Comparison of ENCODE assay signal across 1 cellular context in genomic region chr10:21533577-21534475, GRCh38.
A peak's percentile ranks its signal among the peaks of the same experiment; 100 is the strongest.
TF ChIP-seq lines count a peak whose summit lies in the region.

Gene MLLT10 (plus strand): TSS chr10:21534232. CDS start chr10:21534645, 413 bp downstream.

TF ChIP-seq in HepG2, 621 proteins besides CTCF, POLR2A, EP300 and RAD21 (continued from another document and continues in another):
- TF ChIP-seq ZNF589 (CRISPR knock-in tag; conservative IDR thresholded peaks at IDR 0.05) (0 out of 2 replicates have a peak, but pooled peaks have one; percentile 37), ZNF256 (CRISPR knock-in tag; conservative IDR thresholded peaks at IDR 0.05) (peak; percentile 81), POLR2AphosphoS2 (IDR thresholded peaks at IDR 0.05; ENCODE audit: low read depth, low read length) (0 out of 2 replicates have a peak, but pooled peaks have one; percentile 47), ZMYM4 (CRISPR knock-in tag; IDR thresholded peaks at IDR 0.05) (peak; percentile 66), HOXA5 (CRISPR knock-in tag; IDR thresholded peaks at IDR 0.05) (peak; percentile 66), ZBTB38 (CRISPR knock-in tag; IDR thresholded peaks at IDR 0.05) (peak; percentile 82; the same call in 1 of the 2 replicates), HDAC2 (CRISPR knock-in tag; IDR thresholded peaks at IDR 0.05) (peak; percentile 64; the same call in 1 of the 2 replicates), ZNF337 (CRISPR knock-in tag; IDR thresholded peaks at IDR 0.05; ENCODE audit: borderline replicate concordance, low read depth) (0 out of 2 replicates have a peak, but pooled peaks have one; percentile 13), ZFP41 (CRISPR knock-in tag; IDR thresholded peaks at IDR 0.05; ENCODE audit: borderline replicate concordance) (no peak), ZNF496 (CRISPR knock-in tag; IDR thresholded peaks at IDR 0.05; ENCODE audit: insufficient replicate concordance) (no peak), FOXA1 (IDR thresholded peaks at IDR 0.05) (no peak), FOXA1 (CRISPR knock-in tag; IDR thresholded peaks at IDR 0.05) (peak; percentile 40; the same call in 1 of the 2 replicates), ZNF260 (CRISPR knock-in tag; IDR thresholded peaks at IDR 0.05; ENCODE audit: borderline replicate concordance, low read depth) (no peak), GATA4 (IDR thresholded peaks at IDR 0.05; ENCODE audit: borderline replicate concordance, low read depth) (peak; percentile 71; the same call in 1 of the 2 replicates), YEATS4 (CRISPR knock-in tag; IDR thresholded peaks at IDR 0.05; ENCODE audit: borderline replicate concordance) (peak; percentile 94), BCL3 (CRISPR knock-in tag; IDR thresholded peaks at IDR 0.05) (peak; percentile 92), MTF2 (CRISPR knock-in tag; IDR thresholded peaks at IDR 0.05; ENCODE audit: borderline replicate concordance) (no peak), ZNF724P (CRISPR knock-in tag; IDR thresholded peaks at IDR 0.05; ENCODE audit: borderline replicate concordance) (no peak), ZNF713 (CRISPR knock-in tag; IDR thresholded peaks at IDR 0.05) (0 out of 2 replicates have a peak, but pooled peaks have one; percentile 31), SMAD9 (CRISPR knock-in tag; IDR thresholded peaks at IDR 0.05) (no peak), WIZ (CRISPR knock-in tag; IDR thresholded peaks at IDR 0.05) (peak; percentile 43; the same call in 1 of the 2 replicates), HOXA9 (CRISPR knock-in tag; IDR thresholded peaks at IDR 0.05; ENCODE audit: borderline replicate concordance) (no peak), ZNF577 (CRISPR knock-in tag; IDR thresholded peaks at IDR 0.05; ENCODE audit: borderline replicate concordance, low read depth) (no peak), U2AF1 (optimal IDR thresholded peaks at IDR 0.05; ENCODE audit: low read depth, low read length) (peak; percentile 55), FOSL1 (CRISPR knock-in tag; IDR thresholded peaks at IDR 0.05; ENCODE audit: borderline replicate concordance) (no peak), POGK (CRISPR knock-in tag; conservative IDR thresholded peaks at IDR 0.05) (peak; percentile 17; the same call in 1 of the 2 replicates), FOXM1 (CRISPR knock-in tag; IDR thresholded peaks at IDR 0.05) (no peak), ARID4A (CRISPR knock-in tag; IDR thresholded peaks at IDR 0.05; ENCODE audit: borderline replicate concordance) (peak; percentile 77), MAFF (IDR thresholded peaks at IDR 0.05; ENCODE audit: low read depth, low read length) (no peak), MXD3 (CRISPR knock-in tag; IDR thresholded peaks at IDR 0.05) (peak; percentile 86), MYNN (CRISPR knock-in tag; IDR thresholded peaks at IDR 0.05; ENCODE audit: low read depth) (no peak), ZC3H13 (CRISPR knock-in tag; IDR thresholded peaks at IDR 0.05) (peak; percentile 74), DNMT3B (CRISPR knock-in tag; conservative IDR thresholded peaks at IDR 0.05) (0 out of 2 replicates have a peak, but pooled peaks have one; percentile 51), SNAPC5 (CRISPR knock-in tag; IDR thresholded peaks at IDR 0.05; ENCODE audit: borderline replicate concordance) (no peak), ZNF790 (CRISPR knock-in tag; IDR thresholded peaks at IDR 0.05; ENCODE audit: borderline replicate concordance) (peak; percentile 42; the same call in 1 of the 2 replicates), SP140L (CRISPR knock-in tag; IDR thresholded peaks at IDR 0.05; ENCODE audit: borderline replicate concordance) (no peak), ZNF883 (CRISPR knock-in tag; IDR thresholded peaks at IDR 0.05; ENCODE audit: not compliant biosample characterization) (peak; percentile 89), THYN1 (CRISPR knock-in tag; IDR thresholded peaks at IDR 0.05; ENCODE audit: borderline replicate concordance, low read depth) (no peak), BRCA1 (CRISPR knock-in tag; IDR thresholded peaks at IDR 0.05) (no peak), PRPF4 (IDR thresholded peaks at IDR 0.05; ENCODE audit: low read depth, low read length, poor library complexity, severe bottlenecking) (no peak), ZNF33B (CRISPR knock-in tag; IDR thresholded peaks at IDR 0.05) (no peak; the same call in 1 of the 2 replicates), LBX2 (CRISPR knock-in tag; IDR thresholded peaks at IDR 0.05; ENCODE audit: borderline replicate concordance) (no peak), MIXL1 (CRISPR knock-in tag; IDR thresholded peaks at IDR 0.05) (no peak; the same call in 1 of the 2 replicates), ZNF709 (CRISPR knock-in tag; IDR thresholded peaks at IDR 0.05) (peak; percentile 96), ZMYM3 (CRISPR knock-in tag; IDR thresholded peaks at IDR 0.05) (peak; percentile 36; the same call in 1 of the 2 replicates), TRIM22 (IDR thresholded peaks at IDR 0.05) (no peak)
- TF ChIP-seq, protein P1, sequence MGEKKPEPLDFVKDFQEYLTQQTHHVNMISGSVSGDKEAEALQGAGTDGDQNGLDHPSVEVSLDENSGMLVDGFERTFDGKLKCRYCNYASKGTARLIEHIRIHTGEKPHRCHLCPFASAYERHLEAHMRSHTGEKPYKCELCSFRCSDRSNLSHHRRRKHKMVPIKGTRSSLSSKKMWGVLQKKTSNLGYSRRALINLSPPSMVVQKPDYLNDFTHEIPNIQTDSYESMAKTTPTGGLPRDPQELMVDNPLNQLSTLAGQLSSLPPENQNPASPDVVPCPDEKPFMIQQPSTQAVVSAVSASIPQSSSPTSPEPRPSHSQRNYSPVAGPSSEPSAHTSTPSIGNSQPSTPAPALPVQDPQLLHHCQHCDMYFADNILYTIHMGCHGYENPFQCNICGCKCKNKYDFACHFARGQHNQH (CRISPR knock-in tag; IDR thresholded peaks at IDR 0.05), result peak; percentile 78
- TF ChIP-seq, protein P2, sequence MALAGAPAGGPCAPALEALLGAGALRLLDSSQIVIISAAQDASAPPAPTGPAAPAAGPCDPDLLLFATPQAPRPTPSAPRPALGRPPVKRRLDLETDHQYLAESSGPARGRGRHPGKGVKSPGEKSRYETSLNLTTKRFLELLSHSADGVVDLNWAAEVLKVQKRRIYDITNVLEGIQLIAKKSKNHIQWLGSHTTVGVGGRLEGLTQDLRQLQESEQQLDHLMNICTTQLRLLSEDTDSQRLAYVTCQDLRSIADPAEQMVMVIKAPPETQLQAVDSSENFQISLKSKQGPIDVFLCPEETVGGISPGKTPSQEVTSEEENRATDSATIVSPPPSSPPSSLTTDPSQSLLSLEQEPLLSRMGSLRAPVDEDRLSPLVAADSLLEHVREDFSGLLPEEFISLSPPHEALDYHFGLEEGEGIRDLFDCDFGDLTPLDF (CRISPR knock-in tag; IDR thresholded peaks at IDR 0.05), result peak; percentile 87; the same call in 1 of the 2 replicates
- TF ChIP-seq, protein P3, sequence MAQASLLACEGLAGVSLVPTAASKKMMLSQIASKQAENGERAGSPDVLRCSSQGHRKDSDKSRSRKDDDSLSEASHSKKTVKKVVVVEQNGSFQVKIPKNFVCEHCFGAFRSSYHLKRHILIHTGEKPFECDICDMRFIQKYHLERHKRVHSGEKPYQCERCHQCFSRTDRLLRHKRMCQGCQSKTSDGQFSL (CRISPR knock-in tag; IDR thresholded peaks at IDR 0.05), result peak; percentile 90; the same call in 1 of the 2 replicates
- TF ChIP-seq, protein P4, sequence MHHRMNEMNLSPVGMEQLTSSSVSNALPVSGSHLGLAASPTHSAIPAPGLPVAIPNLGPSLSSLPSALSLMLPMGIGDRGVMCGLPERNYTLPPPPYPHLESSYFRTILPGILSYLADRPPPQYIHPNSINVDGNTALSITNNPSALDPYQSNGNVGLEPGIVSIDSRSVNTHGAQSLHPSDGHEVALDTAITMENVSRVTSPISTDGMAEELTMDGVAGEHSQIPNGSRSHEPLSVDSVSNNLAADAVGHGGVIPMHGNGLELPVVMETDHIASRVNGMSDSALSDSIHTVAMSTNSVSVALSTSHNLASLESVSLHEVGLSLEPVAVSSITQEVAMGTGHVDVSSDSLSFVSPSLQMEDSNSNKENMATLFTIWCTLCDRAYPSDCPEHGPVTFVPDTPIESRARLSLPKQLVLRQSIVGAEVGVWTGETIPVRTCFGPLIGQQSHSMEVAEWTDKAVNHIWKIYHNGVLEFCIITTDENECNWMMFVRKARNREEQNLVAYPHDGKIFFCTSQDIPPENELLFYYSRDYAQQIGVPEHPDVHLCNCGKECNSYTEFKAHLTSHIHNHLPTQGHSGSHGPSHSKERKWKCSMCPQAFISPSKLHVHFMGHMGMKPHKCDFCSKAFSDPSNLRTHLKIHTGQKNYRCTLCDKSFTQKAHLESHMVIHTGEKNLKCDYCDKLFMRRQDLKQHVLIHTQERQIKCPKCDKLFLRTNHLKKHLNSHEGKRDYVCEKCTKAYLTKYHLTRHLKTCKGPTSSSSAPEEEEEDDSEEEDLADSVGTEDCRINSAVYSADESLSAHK (CRISPR knock-in tag; IDR thresholded peaks at IDR 0.05; ENCODE audit: borderline replicate concordance), result no peak
